Comparison of ENCODE assay signal across 1 cellular context in the genomic region with DNA sequence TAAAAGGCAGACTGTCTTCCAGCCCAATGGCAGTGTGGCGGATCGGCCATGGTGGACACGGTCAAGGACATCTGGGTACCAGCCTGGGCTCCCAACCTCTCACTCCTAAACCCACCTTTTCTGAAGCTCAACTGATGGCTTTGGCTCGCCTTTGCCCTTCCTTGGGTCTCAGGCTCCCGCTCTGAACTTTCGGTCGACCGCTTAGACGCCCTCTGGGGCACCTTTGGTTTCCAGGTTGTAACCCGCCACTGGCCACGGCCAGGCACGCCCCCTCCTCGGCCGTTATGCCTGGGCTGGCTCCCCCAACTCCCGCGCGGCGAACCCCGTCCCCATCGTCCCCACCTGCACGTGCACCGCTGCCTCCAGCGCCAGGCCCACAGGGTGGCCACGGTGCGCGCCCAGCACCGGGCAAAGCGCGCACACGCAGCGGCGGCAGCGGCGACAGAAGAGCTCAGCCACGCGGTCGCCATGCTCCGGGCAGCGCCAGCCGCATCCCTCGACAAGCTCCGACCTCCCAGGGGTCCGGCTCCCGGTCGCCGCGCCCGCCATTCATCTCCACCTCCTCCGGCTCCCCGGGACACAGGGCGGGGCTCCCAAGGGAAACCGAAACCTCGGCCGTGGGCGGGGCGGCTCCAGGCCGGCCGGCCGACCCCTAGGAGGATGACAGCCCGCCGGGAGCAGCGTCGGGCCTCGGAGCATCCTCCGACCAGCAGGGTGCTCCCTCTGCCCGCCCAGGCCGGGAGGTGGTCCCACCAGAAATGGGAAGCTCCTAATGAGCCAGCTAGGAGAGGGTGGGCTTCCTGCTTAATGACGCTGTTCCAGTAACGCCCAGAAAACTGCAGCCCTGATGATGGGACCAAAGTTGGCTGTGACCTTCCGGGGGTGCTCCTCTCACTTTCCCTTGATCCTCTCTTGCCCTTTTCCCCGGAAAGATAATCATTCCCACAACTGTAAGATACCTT.
A peak's percentile ranks its signal among the peaks of the same experiment; 100 is the strongest.
TF ChIP-seq lines count a peak whose summit lies in the region.

A gene with protein sequence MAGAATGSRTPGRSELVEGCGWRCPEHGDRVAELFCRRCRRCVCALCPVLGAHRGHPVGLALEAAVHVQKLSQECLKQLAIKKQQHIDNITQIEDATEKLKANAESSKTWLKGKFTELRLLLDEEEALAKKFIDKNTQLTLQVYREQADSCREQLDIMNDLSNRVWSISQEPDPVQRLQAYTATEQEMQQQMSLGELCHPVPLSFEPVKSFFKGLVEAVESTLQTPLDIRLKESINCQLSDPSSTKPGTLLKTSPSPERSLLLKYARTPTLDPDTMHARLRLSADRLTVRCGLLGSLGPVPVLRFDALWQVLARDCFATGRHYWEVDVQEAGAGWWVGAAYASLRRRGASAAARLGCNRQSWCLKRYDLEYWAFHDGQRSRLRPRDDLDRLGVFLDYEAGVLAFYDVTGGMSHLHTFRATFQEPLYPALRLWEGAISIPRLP (minus strand): TSS at position 583 of the 962 bp plus-strand sequence. CDS start 34 bp downstream, at position 549.

TF ChIP-seq in GM12878, 131 proteins besides CTCF, POLR2A, EP300 and RAD21 (continued from another document):
- TF ChIP-seq ZNF592 (IDR thresholded peaks at IDR 0.05) (no peak), WRNIP1 (IDR thresholded peaks at IDR 0.05; ENCODE audit: borderline replicate concordance, low read depth, low read length) (no peak), RFX5 (IDR thresholded peaks at IDR 0.05; ENCODE audit: low read depth, low read length) (no peak), ZNF622 (IDR thresholded peaks at IDR 0.05) (no peak), EED (IDR thresholded peaks at IDR 0.05; ENCODE audit: low read depth) (peak; percentile 65), NR2F1 (conservative IDR thresholded peaks at IDR 0.05) (peak; percentile 46; the same call in 1 of the 2 replicates), NRF1 (conservative IDR thresholded peaks at IDR 0.05; ENCODE audit: low read depth, low read length) (no peak), TCF12 (IDR thresholded peaks at IDR 0.05; ENCODE audit: low read depth, low read length) (no peak), POLR2AphosphoS5 (IDR thresholded peaks at IDR 0.05; ENCODE audit: low read length) (0 out of 2 replicates have a peak, but pooled peaks have one; percentile 31), PAX5 (IDR thresholded peaks at IDR 0.05; ENCODE audit: borderline replicate concordance, low read depth, low read length) (no peak), BMI1 (IDR thresholded peaks at IDR 0.05; ENCODE audit: borderline replicate concordance) (no peak), RB1 (IDR thresholded peaks at IDR 0.05; ENCODE audit: borderline replicate concordance) (0 out of 2 replicates have a peak, but pooled peaks have one; percentile 54), ZBED1 (IDR thresholded peaks at IDR 0.05; ENCODE audit: borderline replicate concordance) (no peak), JUNB (IDR thresholded peaks at IDR 0.05) (no peak), SIN3A (IDR thresholded peaks at IDR 0.05; ENCODE audit: low read depth, low read length) (peak; percentile 74; the same call in 1 of the 2 replicates), NR2C1 (IDR thresholded peaks at IDR 0.05) (no peak), NR2C2 (IDR thresholded peaks at IDR 0.05; ENCODE audit: borderline replicate concordance, control insufficient read depth, insufficient read length, low read depth) (no peak), HDGF (IDR thresholded peaks at IDR 0.05) (no peak)
- TF ChIP-seq, protein P1, sequence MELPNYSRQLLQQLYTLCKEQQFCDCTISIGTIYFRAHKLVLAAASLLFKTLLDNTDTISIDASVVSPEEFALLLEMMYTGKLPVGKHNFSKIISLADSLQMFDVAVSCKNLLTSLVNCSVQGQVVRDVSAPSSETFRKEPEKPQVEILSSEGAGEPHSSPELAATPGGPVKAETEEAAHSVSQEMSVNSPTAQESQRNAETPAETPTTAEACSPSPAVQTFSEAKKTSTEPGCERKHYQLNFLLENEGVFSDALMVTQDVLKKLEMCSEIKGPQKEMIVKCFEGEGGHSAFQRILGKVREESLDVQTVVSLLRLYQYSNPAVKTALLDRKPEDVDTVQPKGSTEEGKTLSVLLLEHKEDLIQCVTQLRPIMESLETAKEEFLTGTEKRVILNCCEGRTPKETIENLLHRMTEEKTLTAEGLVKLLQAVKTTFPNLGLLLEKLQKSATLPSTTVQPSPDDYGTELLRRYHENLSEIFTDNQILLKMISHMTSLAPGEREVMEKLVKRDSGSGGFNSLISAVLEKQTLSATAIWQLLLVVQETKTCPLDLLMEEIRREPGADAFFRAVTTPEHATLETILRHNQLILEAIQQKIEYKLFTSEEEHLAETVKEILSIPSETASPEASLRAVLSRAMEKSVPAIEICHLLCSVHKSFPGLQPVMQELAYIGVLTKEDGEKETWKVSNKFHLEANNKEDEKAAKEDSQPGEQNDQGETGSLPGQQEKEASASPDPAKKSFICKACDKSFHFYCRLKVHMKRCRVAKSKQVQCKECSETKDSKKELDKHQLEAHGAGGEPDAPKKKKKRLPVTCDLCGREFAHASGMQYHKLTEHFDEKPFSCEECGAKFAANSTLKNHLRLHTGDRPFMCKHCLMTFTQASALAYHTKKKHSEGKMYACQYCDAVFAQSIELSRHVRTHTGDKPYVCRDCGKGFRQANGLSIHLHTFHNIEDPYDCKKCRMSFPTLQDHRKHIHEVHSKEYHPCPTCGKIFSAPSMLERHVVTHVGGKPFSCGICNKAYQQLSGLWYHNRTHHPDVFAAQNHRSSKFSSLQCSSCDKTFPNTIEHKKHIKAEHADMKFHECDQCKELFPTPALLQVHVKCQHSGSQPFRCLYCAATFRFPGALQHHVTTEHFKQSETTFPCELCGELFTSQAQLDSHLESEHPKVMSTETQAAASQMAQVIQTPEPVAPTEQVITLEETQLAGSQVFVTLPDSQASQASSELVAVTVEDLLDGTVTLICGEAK (IDR thresholded peaks at IDR 0.05; ENCODE audit: borderline replicate concordance) = no peak
- TF ChIP-seq, protein P2, sequence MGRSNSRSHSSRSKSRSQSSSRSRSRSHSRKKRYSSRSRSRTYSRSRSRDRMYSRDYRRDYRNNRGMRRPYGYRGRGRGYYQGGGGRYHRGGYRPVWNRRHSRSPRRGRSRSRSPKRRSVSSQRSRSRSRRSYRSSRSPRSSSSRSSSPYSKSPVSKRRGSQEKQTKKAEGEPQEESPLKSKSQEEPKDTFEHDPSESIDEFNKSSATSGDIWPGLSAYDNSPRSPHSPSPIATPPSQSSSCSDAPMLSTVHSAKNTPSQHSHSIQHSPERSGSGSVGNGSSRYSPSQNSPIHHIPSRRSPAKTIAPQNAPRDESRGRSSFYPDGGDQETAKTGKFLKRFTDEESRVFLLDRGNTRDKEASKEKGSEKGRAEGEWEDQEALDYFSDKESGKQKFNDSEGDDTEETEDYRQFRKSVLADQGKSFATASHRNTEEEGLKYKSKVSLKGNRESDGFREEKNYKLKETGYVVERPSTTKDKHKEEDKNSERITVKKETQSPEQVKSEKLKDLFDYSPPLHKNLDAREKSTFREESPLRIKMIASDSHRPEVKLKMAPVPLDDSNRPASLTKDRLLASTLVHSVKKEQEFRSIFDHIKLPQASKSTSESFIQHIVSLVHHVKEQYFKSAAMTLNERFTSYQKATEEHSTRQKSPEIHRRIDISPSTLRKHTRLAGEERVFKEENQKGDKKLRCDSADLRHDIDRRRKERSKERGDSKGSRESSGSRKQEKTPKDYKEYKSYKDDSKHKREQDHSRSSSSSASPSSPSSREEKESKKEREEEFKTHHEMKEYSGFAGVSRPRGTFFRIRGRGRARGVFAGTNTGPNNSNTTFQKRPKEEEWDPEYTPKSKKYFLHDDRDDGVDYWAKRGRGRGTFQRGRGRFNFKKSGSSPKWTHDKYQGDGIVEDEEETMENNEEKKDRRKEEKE (IDR thresholded peaks at IDR 0.05) = no peak
